ENCODE assay signal across 34 cellular contexts in the genomic region with DNA sequence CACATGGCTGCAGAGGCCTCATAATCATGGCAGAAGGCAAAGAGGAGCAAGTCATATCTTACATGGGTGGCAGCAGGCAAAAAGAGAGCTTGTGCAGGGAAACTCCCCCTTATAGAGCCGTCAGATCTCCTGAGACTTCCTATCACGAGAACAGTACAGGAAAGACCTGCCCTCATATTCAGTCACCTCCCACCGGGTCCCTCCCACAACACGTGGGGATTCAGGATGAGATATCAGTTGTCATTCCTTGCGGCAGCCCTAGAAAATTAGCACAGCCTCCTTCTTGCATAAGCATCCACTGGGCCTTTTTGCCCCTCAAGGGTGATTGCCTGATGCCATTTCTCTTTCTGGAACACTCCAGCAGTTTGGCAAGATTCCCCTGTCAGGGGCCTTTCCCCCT.
"Had no signal": no experiment of that assay in that cellular context is flagged by ENCODE, and none has a peak within 500 bp of the region (broad histone marks: within the 10 kb centered on the region; RNA-seq: fewer than 3 reads in every experiment).

No MANE protein-coding gene starts in this region.

- H3K27ac ChIP-seq: brain microvascular endothelial cell, esophagus muscularis mucosa, gastroesophageal sphincter, WERI-Rb-1 had no signal

- H3K9me3 Mint-ChIP-seq: activated B cell treated with CpG ODN at 0.5 μM for 24 hours; activated CD8-positive, alpha-beta T cell treated with anti-CD3 and anti-CD28 coated beads for 36 hours; activated T-cell treated with anti-CD3 and anti-CD28 coated beads, Interleukin-2, amount 50 U/mL, for 72 hours; central memory CD8-positive, alpha-beta T cell; effector memory CD8-positive, alpha-beta T cell; T-helper 2 cell treated with Interferon-gamma antibody and Interleukin-4, amounts not matched to agents 5 μg/mL and 100 μg/mL, for 36 hours had no signal

- H3K27me3 ChIP-seq: brain microvascular endothelial cell, esophagus muscularis mucosa, gastroesophageal sphincter had no signal

- H3K4me1 Mint-ChIP-seq: activated B cell treated with CpG ODN at 0.5 μM for 24 hours; central memory CD8-positive, alpha-beta T cell had no signal

- H3K4me3 Mint-ChIP-seq: activated B cell treated with CpG ODN at 0.5 μM for 24 hours; activated CD8-positive, alpha-beta T cell treated with anti-CD3 and anti-CD28 coated beads for 36 hours; activated naive CD8-positive, alpha-beta T cell; activated T-cell treated with anti-CD3 and anti-CD28 coated beads, Interleukin-2, amount 50 U/mL, for 72 hours; central memory CD8-positive, alpha-beta T cell; effector memory CD8-positive, alpha-beta T cell; T-helper 17 cell; T-helper 2 cell treated with Interferon-gamma antibody and Interleukin-4, amounts not matched to agents 5 μg/mL and 100 μg/mL, for 36 hours had no signal

- DNase-seq: activated B cell treated with CpG ODN at 0.5 μM for 24 hours; activated CD4-positive, alpha-beta T cell treated with anti-CD3 and anti-CD28 coated beads for 48 hours; activated CD4-positive, alpha-beta T cell treated with anti-CD3 and anti-CD28 coated beads, Interleukin-2, amount 50 U/mL, for 1 hour; activated CD4-positive, alpha-beta T cell treated with anti-CD3 and anti-CD28 coated beads, Interleukin-2, amount 50 U/mL, for 48 hours; activated CD8-positive, alpha-beta memory T cell treated with anti-CD3 and anti-CD28 coated beads for 24 hours; activated CD8-positive, alpha-beta memory T cell treated with anti-CD3 and anti-CD28 coated beads, Interleukin-2, amount 50 U/mL, for 4 hours; activated CD8-positive, alpha-beta T cell treated with anti-CD3 and anti-CD28 coated beads for 36 hours; activated effector memory CD4-positive, alpha-beta T cell treated with Interleukin-2 at 50 U/mL for 16 hours; activated gamma-delta T cell treated with Interleukin-2 at 50 U/mL for 16 hours; activated naive CD4-positive, alpha-beta T cell treated with anti-CD3 and anti-CD28 coated beads, Interleukin-2, amount 50 U/mL, for 16 hours; activated naive CD4-positive, alpha-beta T cell treated with Interleukin-2 at 50 U/mL for 16 hours; activated T-cell treated with anti-CD3 and anti-CD28 coated beads, Interleukin-2, amount 50 U/mL, for 1 hour; activated T-cell treated with anti-CD3 and anti-CD28 coated beads, Interleukin-2, amount 50 U/mL, for 72 hours; amniotic stem cell; brain microvascular endothelial cell; cortex of kidney; dermis blood vessel endothelial cell; effector CD4-positive, alpha-beta T cell; effector memory CD8-positive, alpha-beta T cell; erythroblast; foreskin melanocyte; T-helper 1 cell; T-helper 17 cell; T1000; WERI-Rb-1 had no signal

- ATAC-seq: activated CD4-positive, CD25-positive, alpha-beta regulatory T cell treated with anti-CD3 and anti-CD28 coated beads, Interleukin-2, amount 50 U/mL, for 24 hours; activated CD8-positive, alpha-beta T cell treated with anti-CD3 and anti-CD28 coated beads for 36 hours; activated T-cell treated with anti-CD3 and anti-CD28 coated beads, Interleukin-2, amount 50 U/mL, for 72 hours; effector memory CD8-positive, alpha-beta T cell; gastroesophageal sphincter; T-helper 17 cell had no signal

- H3K9me3 ChIP-seq: esophagus muscularis mucosa, gastroesophageal sphincter had no signal

- H3K27ac Mint-ChIP-seq: activated B cell treated with CpG ODN at 0.5 μM for 24 hours; activated CD8-positive, alpha-beta T cell treated with anti-CD3 and anti-CD28 coated beads for 36 hours; activated naive CD8-positive, alpha-beta T cell; activated T-cell treated with anti-CD3 and anti-CD28 coated beads, Interleukin-2, amount 50 U/mL, for 72 hours; effector memory CD8-positive, alpha-beta T cell; T-helper 17 cell; T-helper 2 cell treated with Interferon-gamma antibody and Interleukin-4, amounts not matched to agents 5 μg/mL and 100 μg/mL, for 36 hours had no signal

- FAIRE-seq: astrocyte, bronchial epithelial cell, colon had no signal

- H3K4me1 ChIP-seq: esophagus muscularis mucosa, gastroesophageal sphincter had no signal

- H3K27me3 Mint-ChIP-seq: activated B cell treated with CpG ODN at 0.5 μM for 24 hours; activated CD8-positive, alpha-beta T cell treated with anti-CD3 and anti-CD28 coated beads for 36 hours; activated naive CD8-positive, alpha-beta T cell; central memory CD8-positive, alpha-beta T cell; effector memory CD8-positive, alpha-beta T cell; T-helper 17 cell had no signal

- H3K4me3 ChIP-seq: esophagus muscularis mucosa, gastroesophageal sphincter had no signal

- H3K36me3 ChIP-seq: brain microvascular endothelial cell, esophagus muscularis mucosa, gastroesophageal sphincter, WERI-Rb-1 had no signal
